In the genomic region with DNA sequence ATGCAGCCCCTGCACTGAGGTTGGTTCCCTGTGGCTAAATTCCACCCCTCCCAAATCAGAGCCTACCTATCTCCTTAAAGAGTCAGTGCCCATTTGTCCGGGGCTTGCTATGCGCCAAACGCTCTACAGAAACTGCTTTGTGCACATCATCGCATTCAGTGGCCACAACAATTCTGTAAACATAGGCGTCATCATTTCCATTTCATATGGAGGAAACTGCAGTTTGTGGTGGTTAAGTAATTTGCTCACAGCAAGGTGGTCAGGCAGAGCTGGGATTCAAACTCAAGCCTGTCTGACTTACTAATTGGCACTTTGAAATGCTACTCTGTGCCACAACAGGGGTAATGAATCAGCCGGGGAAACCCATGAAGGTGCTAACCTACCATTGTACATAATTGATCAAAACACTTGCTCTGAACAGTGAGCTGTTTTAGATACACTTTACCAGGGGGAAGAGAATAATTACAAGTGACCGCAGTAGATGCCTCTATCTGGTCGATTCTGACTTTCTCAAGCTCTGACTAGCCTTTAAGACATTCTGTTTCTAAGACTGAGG, we compare ENCODE assay signal across 22 cellular contexts.
DNase-seq lines count a peak whose midpoint lies in the region; ATAC-seq, FAIRE-seq and TF ChIP-seq lines count a peak whose summit lies in the region.
"Had no signal": no experiment of that assay in that cellular context is flagged by ENCODE, and none has a peak within 500 bp of the region (broad histone marks: within the 10 kb centered on the region; RNA-seq: fewer than 3 reads in every experiment).

No MANE protein-coding gene starts in this region.

- H2BK12ac ChIP-seq in neuronal stem cell (ENCODE audit: low read length), result no peak overlapping the region

- H3K14ac ChIP-seq in neuronal stem cell (ENCODE audit: low read length), result no peak overlapping the region

- no peaks in the 10 kb centered on the region for H3K9me3 ChIP-seq in HCT116 (ENCODE audit: control insufficient read depth in 1 of 2, insufficient read depth in 1 of 2, low read depth in 1 of 2, low read length in 2 of 2)
- no peaks in the 10 kb centered on the region for H3K9me3 ChIP-seq in neuronal stem cell (replicated peaks in 1 of 2; ENCODE audit: control insufficient read depth in 2 of 2, insufficient read depth in 1 of 2, low read depth in 1 of 2, low read length in 2 of 2)
- H3K9me3 ChIP-seq in BE2C, result no peaks in the 10 kb centered on the region
- H3K9me3 ChIP-seq: BLaER1 treated with 17β-estradiol and CSF1 and Interleukin-3, amounts not matched to agents 10 nM and 100 nM had no signal

- WGBS in neuronal stem cell (ENCODE audit: extremely low coverage in 2 of 2, insufficient read length in 2 of 2, insufficient replicate concordance in 1 of 2), 2 donors, result no CpG with 5 or more reads among the region's 8 CpGs

- no peak overlapping the region for H4K8ac ChIP-seq in neuronal stem cell (ENCODE audit: low read depth, low read length)

- TF ChIP-seq RAD21 in HCT116 (IDR thresholded peaks at IDR 0.05; ENCODE audit: low read depth), result no peak

- TF ChIP-seq CTCF in HCT116 (IDR thresholded peaks at IDR 0.05 in 2 of 3, conservative IDR thresholded peaks at IDR 0.05 in 1 of 3; ENCODE audit: borderline replicate concordance in 1 of 3, insufficient read depth in 1 of 3, low read depth in 2 of 3, low read length in 2 of 3) (no peak), bronchial epithelial cell (IDR thresholded peaks at IDR 0.05; ENCODE audit: insufficient read depth, low read length, severe bottlenecking) (no peak), BE2C (IDR thresholded peaks at IDR 0.05; ENCODE audit: low read depth, low read length) (no peak)

- no peak overlapping the region for H2AK5ac ChIP-seq in neuronal stem cell (ENCODE audit: low read depth, low read length)

- ATAC-seq in HCT116, result no peak
- no peak for ATAC-seq in GM19397 (IDR thresholded peaks at IDR 0.05; ENCODE audit: unreplicated experiment)
- ATAC-seq: GM23338, K562 had no signal

- no peak overlapping the region for H2BK5ac ChIP-seq in neuronal stem cell (ENCODE audit: low read length)

- H4K20me1 ChIP-seq in HCT116 (ENCODE audit: insufficient read depth), result no peaks in the 10 kb centered on the region
- H4K20me1 ChIP-seq: BLaER1 treated with 17β-estradiol and CSF1 and Interleukin-3, amounts not matched to agents 10 nM and 100 nM had no signal

- no TSS peak for BruUV-seq in HCT116 (replicated peaks; lab: Mats Ljungman, UMichigan)

- H3K4me3 ChIP-seq in HCT116 (replicated peaks in 1 of 2; ENCODE audit: low read depth in 1 of 2, low read length in 2 of 2), result no peak overlapping the region
- no peak overlapping the region for H3K4me3 ChIP-seq in bronchial epithelial cell (ENCODE audit: low read depth, low read length)
- no peak overlapping the region for H3K4me3 ChIP-seq in neuronal stem cell (ENCODE audit: low read length in 2 of 2)
- no peak overlapping the region for H3K4me3 ChIP-seq in BE2C (ENCODE audit: low read depth, low read length)
- H3K4me3 ChIP-seq: BLaER1 treated with 17β-estradiol and CSF1 and Interleukin-3, amounts not matched to agents 10 nM and 100 nM; GM23338; K562 had no signal

- no peak overlapping the region for H3K23ac ChIP-seq in neuronal stem cell (ENCODE audit: low read depth, low read length, poor library complexity)

- H3K27me3 ChIP-seq in HCT116 (ENCODE audit: insufficient read depth, low read length) (peaks cover 7% of the 10 kb centered on the region; the same call in 1 of the 2 replicates), bronchial epithelial cell (ENCODE audit: control insufficient read depth, insufficient read depth, low read length) (no peaks in the 10 kb centered on the region), neuronal stem cell (ENCODE audit: control insufficient read depth in 3 of 3, insufficient read depth in 3 of 3, low read depth in 1 of 3, low read length in 3 of 3) (no peaks in the 10 kb centered on the region), BE2C (no peaks in the 10 kb centered on the region)
- H3K27me3 ChIP-seq: BLaER1 treated with 17β-estradiol and CSF1 and Interleukin-3, amounts not matched to agents 10 nM and 100 nM had no signal

- no peaks in the 10 kb centered on the region for H3K79me1 ChIP-seq in neuronal stem cell (ENCODE audit: low read depth, low read length)

- RAD21 ChIA-PET in HCT116 (lab: Charles Lee; ENCODE audit: low non-redundant PET in 1 of 2, low total read pairs in 2 of 2, uncharacterized antibody in 2 of 2, unreplicated experiment in 2 of 2), result no interaction called here

- DNase-seq in HCT116 (ENCODE audit: low read depth, low spot score), result no peak
- peak; percentile 6 for DNase-seq in NCI-H69 (lab: John Stamatoyannopoulos, UW)
- DNase-seq in bronchial epithelial cell (ENCODE audit: low read depth), result peak; percentile 1
- no peak for DNase-seq in neuronal stem cell (ENCODE audit: low spot score)
- no peak for DNase-seq in BE2C
- no peak for DNase-seq in NCI-H82 treated with DMSO at 0.1 percent for 48 hours (lab: John Stamatoyannopoulos, UW; ENCODE audit: unreplicated experiment)
- no peak for DNase-seq in GDM1 (lab: John Stamatoyannopoulos, UW)
- DNase-seq: ACHN, NCI-H1092, NCI-H1436 treated with DMSO at 0.1 percent for 48 hours, NCI-H1930, NCI-H345, NCI-H524, NCI-H82, OCI-M1, Right ventricle myocardium superior, T-helper 2 cell had no signal

- no peak overlapping the region for H3K18ac ChIP-seq in neuronal stem cell (ENCODE audit: low read length)

- no peak overlapping the region for H2AFZ ChIP-seq in HCT116 (ENCODE audit: low read depth, low read length, poor library complexity, severe bottlenecking)
- peak overlapping the region; percentile 38 for H2AFZ ChIP-seq in neuronal stem cell (ENCODE audit: low read length)
- H2AFZ ChIP-seq: GM23338 had no signal

- intact Hi-C loops in HCT116 (cut with micrococcal nuclease), result no loop called here

- CTCF ChIA-PET in HCT116 (lab: Charles Lee), result no interaction called here

- H3K9me2 ChIP-seq in HCT116 (ENCODE audit: insufficient read depth), result no peaks in the 10 kb centered on the region

- POLR2A ChIA-PET in HCT116 (lab: Charles Lee), result no interaction called here

- H3K27ac ChIP-seq in HCT116 (ENCODE audit: low read depth, low read length) (no peak overlapping the region), neuronal stem cell (replicated peaks; ENCODE audit: low read length) (no peak overlapping the region)
- H3K27ac ChIP-seq: BLaER1 treated with 17β-estradiol and CSF1 and Interleukin-3, amounts not matched to agents 10 nM and 100 nM had no signal

- no peak overlapping the region for H2BK15ac ChIP-seq in neuronal stem cell (ENCODE audit: low read length)

- H3K9ac ChIP-seq in HCT116 (ENCODE audit: low read length), result no peak overlapping the region
- no peak overlapping the region for H3K9ac ChIP-seq in neuronal stem cell (ENCODE audit: low read depth, low read length, poor library complexity)
- H3K9ac ChIP-seq: BLaER1 treated with 17β-estradiol and CSF1 and Interleukin-3, amounts not matched to agents 10 nM and 100 nM had no signal

- H3K79me2 ChIP-seq in HCT116 (ENCODE audit: insufficient read depth, low read length), result no peaks in the 10 kb centered on the region

- peak; percentile 13 for FAIRE-seq in bronchial epithelial cell (lab: Jason Lieb, UNC)
- FAIRE-seq: GM12891, K562 had no signal

- TF ChIP-seq POLR2A in HCT116 (IDR thresholded peaks at IDR 0.05; ENCODE audit: borderline replicate concordance, extremely low read depth, insufficient read depth, insufficient read length), result no peak

- no peaks in the 10 kb centered on the region for H3K36me3 ChIP-seq in HCT116 (ENCODE audit: control insufficient read depth in 1 of 2, insufficient read depth in 2 of 2, low read length in 2 of 2)
- H3K36me3 ChIP-seq in bronchial epithelial cell (ENCODE audit: control insufficient read depth, insufficient read depth, low read length), result no peaks in the 10 kb centered on the region
- H3K36me3 ChIP-seq in neuronal stem cell (replicated peaks in 1 of 2; ENCODE audit: control insufficient read depth in 2 of 2, insufficient read depth in 2 of 2, low read length in 2 of 2), result no peaks in the 10 kb centered on the region
- no peaks in the 10 kb centered on the region for H3K36me3 ChIP-seq in BE2C
- H3K36me3 ChIP-seq: BLaER1 treated with 17β-estradiol and CSF1 and Interleukin-3, amounts not matched to agents 10 nM and 100 nM had no signal

- H3K4me2 ChIP-seq in HCT116 (ENCODE audit: low read length) (0 out of 2 replicates have a peak overlapping the region, but pooled peaks have one; percentile 27), neuronal stem cell (ENCODE audit: insufficient read depth, low read length, poor library complexity, severe bottlenecking) (no peak overlapping the region)
- H3K4me2 ChIP-seq: GM23338 had no signal

- H4K91ac ChIP-seq in neuronal stem cell (ENCODE audit: low read depth, low read length, poor library complexity), result no peak overlapping the region

- H3K4me1 ChIP-seq in HCT116 (ENCODE audit: control insufficient read depth in 1 of 2, insufficient read depth in 2 of 2, low read length in 2 of 2) (peaks cover 0 to 10% of the 10 kb centered on the region in 2 experiments; a peak in 2 of 4 replicates), neuronal stem cell (ENCODE audit: control insufficient read depth in 2 of 2, insufficient read depth in 1 of 2, low read depth in 1 of 2, low read length in 2 of 2) (peaks cover 0 to 6% of the 10 kb centered on the region in 2 donors), BE2C (no peaks in the 10 kb centered on the region)

- H3K4ac ChIP-seq in neuronal stem cell (ENCODE audit: low read length), result no peak overlapping the region

- H2BK120ac ChIP-seq in neuronal stem cell (ENCODE audit: low read depth, low read length), result no peak overlapping the region

TF ChIP-seq in HCT116, 20 proteins besides CTCF, POLR2A, EP300 and RAD21 (continues in another document):
- TF ChIP-seq, protein P1, sequence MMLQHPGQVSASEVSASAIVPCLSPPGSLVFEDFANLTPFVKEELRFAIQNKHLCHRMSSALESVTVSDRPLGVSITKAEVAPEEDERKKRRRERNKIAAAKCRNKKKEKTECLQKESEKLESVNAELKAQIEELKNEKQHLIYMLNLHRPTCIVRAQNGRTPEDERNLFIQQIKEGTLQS (IDR thresholded peaks at IDR 0.05), result no peak
- TF ChIP-seq YY1 (IDR thresholded peaks at IDR 0.05; ENCODE audit: extremely low read depth, insufficient replicate concordance, low read depth, low read length) (no peak), CEBPB (IDR thresholded peaks at IDR 0.05; ENCODE audit: low read depth) (no peak), ZNF274 (IDR thresholded peaks at IDR 0.05; ENCODE audit: low read depth, low read length) (no peak), FOSL1 (IDR thresholded peaks at IDR 0.05; ENCODE audit: low read depth) (no peak), EGR1 (IDR thresholded peaks at IDR 0.05; ENCODE audit: low read depth) (no peak), JUND (IDR thresholded peaks at IDR 0.05) (no peak), ZFX (IDR thresholded peaks at IDR 0.05) (no peak)

Comparison
In these comparisons a context has a peak if more than half of its experiments do, and no peak if none do; other contexts are left out.
1. DNase-seq: peak in NCI-H69 (single experiment) and bronchial epithelial cell (single experiment); none in HCT116 (single experiment), neuronal stem cell (single experiment), BE2C (single experiment), NCI-H82 treated with DMSO at 0.1 percent for 48 hours (single experiment) and GDM1 (single experiment).